ENCODE assay signal across 8 cellular contexts in genomic region chr16:88815901-88816589, GRCh38. TPM values are rescaled to one million over a fixed set of nuclear protein-coding genes. Genes with fewer than 3 reads are reported as not detected.
DNase-seq lines count a peak whose midpoint lies in the region; ATAC-seq, FAIRE-seq and TF ChIP-seq lines count a peak whose summit lies in the region.

No MANE protein-coding gene starts in this region.

- DNase-seq in GM06990 (ENCODE audit: extremely low read depth, insufficient read length) (peak; percentile 61), LoVo (ENCODE audit: low spot score) (peak; percentile 30), endothelial cell of umbilical vein (ENCODE audit: low read depth, low spot score) (peak; percentile 23), retina (peak; percentile 71), mesendoderm (no peak), ureter (ENCODE audit: low spot score) (no peak)
- peak; percentile 86 for DNase-seq in activated CD4-positive, alpha-beta T cell treated with anti-CD3 and anti-CD28 coated beads, Interleukin-2, amount 10 ng/mL, durations not matched to agents 24 days and 14 days

- no peak for TF ChIP-seq POLR2A in endothelial cell of umbilical vein (IDR thresholded peaks at IDR 0.05; ENCODE audit: low read depth, low read length)

- H3K4me1 ChIP-seq in endothelial cell of umbilical vein (ENCODE audit: control insufficient read depth, extremely low read depth, insufficient read depth, low read length): peaks cover 7% of the 10 kb centered on the region
- no peaks in the 10 kb centered on the region for H3K4me1 ChIP-seq in mesendoderm (ENCODE audit: control insufficient read depth, low read depth, low read length)

- no CpG with 5 or more reads among the region's 19 CpGs for WGBS in mesendoderm (ENCODE audit: extremely low coverage, insufficient coverage, low lambda C conversion rate)

- no peaks in the 10 kb centered on the region for H3K9me1 ChIP-seq in endothelial cell of umbilical vein (replicated peaks; ENCODE audit: control insufficient read depth, extremely low read depth, insufficient read depth, low read length)

- no peaks in the 10 kb centered on the region for H3K27me3 Mint-ChIP-seq in activated CD4-positive, alpha-beta T cell treated with anti-CD3 and anti-CD28 coated beads, Interleukin-2, amount 10 ng/mL, durations not matched to agents 24 days and 14 days

- no peak overlapping the region for H3K4me2 ChIP-seq in endothelial cell of umbilical vein (ENCODE audit: insufficient read depth, low read length)
- no peak overlapping the region for H3K4me2 ChIP-seq in mesendoderm (ENCODE audit: low read length)

- no peak for ATAC-seq in HG03108 (IDR thresholded peaks at IDR 0.05; ENCODE audit: unreplicated experiment)

- H3K18ac ChIP-seq in mesendoderm (ENCODE audit: low read length): no peak overlapping the region

- H3K27ac ChIP-seq in endothelial cell of umbilical vein (ENCODE audit: insufficient read depth, low read depth, low read length) (no peak overlapping the region), mesendoderm (ENCODE audit: low read depth, low read length) (no peak overlapping the region)

- no peak overlapping the region for H4K8ac ChIP-seq in mesendoderm (ENCODE audit: low read depth, low read length)

- no peak overlapping the region for H3K4ac ChIP-seq in mesendoderm (ENCODE audit: low read depth, low read length)

- no peaks in the 10 kb centered on the region for H4K20me1 ChIP-seq in endothelial cell of umbilical vein (replicated peaks; ENCODE audit: control insufficient read depth, extremely low read depth, insufficient read depth, low read length)

- no peak overlapping the region for H3K9ac ChIP-seq in endothelial cell of umbilical vein (replicated peaks; ENCODE audit: extremely low read depth, insufficient read depth, low read length)
- no peak overlapping the region for H3K9ac ChIP-seq in mesendoderm (ENCODE audit: low read length)

- POLR2A ChIA-PET in endothelial cell of umbilical vein (lab: Charles Lee): no interaction called here

- no peaks in the 10 kb centered on the region for H3K79me1 ChIP-seq in mesendoderm (ENCODE audit: low read length)

- no peak overlapping the region for H2BK120ac ChIP-seq in mesendoderm (ENCODE audit: low read depth, low read length)

- no peak overlapping the region for H3K27ac Mint-ChIP-seq in activated CD4-positive, alpha-beta T cell treated with anti-CD3 and anti-CD28 coated beads, Interleukin-2, amount 10 ng/mL, durations not matched to agents 24 days and 14 days

- intact Hi-C loops in activated CD4-positive, alpha-beta T cell treated with anti-CD3 and anti-CD28 coated beads, Interleukin-2, amount 10 ng/mL, durations not matched to agents 24 days and 14 days (cut with micrococcal nuclease): loop anchor here (1.0 kb wide), 2 partner anchors 41 to 351 kb away; partner anchors contain the start of gene TRAPPC2L
- intact Hi-C loops in endothelial cell of umbilical vein (cut with micrococcal nuclease): loop anchor here (1.0 kb wide), 2 partner anchors 41 to 351 kb away; partner anchors contain the start of gene TRAPPC2L

- no peaks in the 10 kb centered on the region for H3K27me3 ChIP-seq in GM06990 (replicated peaks; ENCODE audit: control insufficient read depth, insufficient read depth, low read length)
- no peaks in the 10 kb centered on the region for H3K27me3 ChIP-seq in endothelial cell of umbilical vein (ENCODE audit: control insufficient read depth in 2 of 2, insufficient read depth in 2 of 2, low read length in 2 of 2)
- H3K27me3 ChIP-seq in mesendoderm (ENCODE audit: insufficient read depth, low read length, poor library complexity): no peaks in the 10 kb centered on the region

- TF ChIP-seq CTCF in GM06990 (IDR thresholded peaks at IDR 0.05; ENCODE audit: insufficient read depth, low read length, poor library complexity, severe bottlenecking): peak; percentile 90
- TF ChIP-seq CTCF in endothelial cell of umbilical vein (IDR thresholded peaks at IDR 0.05; ENCODE audit: extremely low read depth in 1 of 2, insufficient read depth in 1 of 2, low read depth in 1 of 2, low read length in 2 of 2): peak; percentile 75 to 82

- no peak overlapping the region for H2BK5ac ChIP-seq in mesendoderm (ENCODE audit: low read length)

- H3K36me3 ChIP-seq in GM06990 (ENCODE audit: control insufficient read depth, insufficient read depth, low read length) (no peaks in the 10 kb centered on the region; the same call in 1 of the 2 replicates), endothelial cell of umbilical vein (ENCODE audit: control insufficient read depth in 2 of 2, extremely low read depth in 1 of 2, insufficient read depth in 2 of 2, low read length in 2 of 2) (no peaks in the 10 kb centered on the region), mesendoderm (ENCODE audit: control insufficient read depth, insufficient read depth, low read length) (no peaks in the 10 kb centered on the region)

- no peaks in the 10 kb centered on the region for H3K9me3 Mint-ChIP-seq in activated CD4-positive, alpha-beta T cell treated with anti-CD3 and anti-CD28 coated beads, Interleukin-2, amount 10 ng/mL, durations not matched to agents 24 days and 14 days

- H3K4me3 Mint-ChIP-seq in activated CD4-positive, alpha-beta T cell treated with anti-CD3 and anti-CD28 coated beads, Interleukin-2, amount 10 ng/mL, durations not matched to agents 24 days and 14 days: no peak overlapping the region

- no peak overlapping the region for H4K5ac ChIP-seq in mesendoderm (ENCODE audit: low read length)

- H3K79me2 ChIP-seq in endothelial cell of umbilical vein (ENCODE audit: control insufficient read depth, insufficient read depth, low read length): peaks cover 4% of the 10 kb centered on the region
- H3K79me2 ChIP-seq in mesendoderm (ENCODE audit: control insufficient read depth, insufficient read depth, low read length): peaks cover 6% of the 10 kb centered on the region

- no peak overlapping the region for H2BK15ac ChIP-seq in mesendoderm (replicated peaks; ENCODE audit: low read depth)

- FAIRE-seq in endothelial cell of umbilical vein (lab: Jason Lieb, UNC): no peak

- no peaks in the 10 kb centered on the region for H3K36me3 Mint-ChIP-seq in activated CD4-positive, alpha-beta T cell treated with anti-CD3 and anti-CD28 coated beads, Interleukin-2, amount 10 ng/mL, durations not matched to agents 24 days and 14 days (ENCODE audit: low read depth)

- H3K9me3 ChIP-seq in endothelial cell of umbilical vein (replicated peaks; ENCODE audit: control insufficient read depth, insufficient read depth, low read length): no peaks in the 10 kb centered on the region

- BruUV-seq in endothelial cell of umbilical vein (replicated peaks; lab: Mats Ljungman, UMichigan): no TSS peak

- no peak overlapping the region for H3K56ac ChIP-seq in mesendoderm (ENCODE audit: low read length)

- no peak overlapping the region for H2AK5ac ChIP-seq in mesendoderm (ENCODE audit: low read length)

- dilution Hi-C loops in endothelial cell of umbilical vein (cut with MboI; ENCODE audit: extremely low pct_ligation_motif_present, low sequenced_read_pairs): no loop called here

- no peak overlapping the region for H2AFZ ChIP-seq in endothelial cell of umbilical vein (ENCODE audit: low read depth, low read length)

- no peak overlapping the region for H3K23ac ChIP-seq in mesendoderm (ENCODE audit: low read length)

- H3K4me3 ChIP-seq in GM06990 (replicated peaks; ENCODE audit: low read depth, low read length) (no peak overlapping the region), endothelial cell of umbilical vein (replicated peaks in 1 of 3; ENCODE audit: insufficient read depth in 1 of 3, low read depth in 1 of 3, low read length in 3 of 3) (no peak overlapping the region), mesendoderm (ENCODE audit: low read length) (no peak overlapping the region)

- H3K4me1 Mint-ChIP-seq in activated CD4-positive, alpha-beta T cell treated with anti-CD3 and anti-CD28 coated beads, Interleukin-2, amount 10 ng/mL, durations not matched to agents 24 days and 14 days: peaks cover 4% of the 10 kb centered on the region

- CTCF ChIA-PET in endothelial cell of umbilical vein (lab: Charles Lee): interaction anchor here (0.6 to 4.9 kb wide), 5 partner anchors 12 to 400 kb away, joined by 3 to 50 read pairs (median 3); partner anchors contain the start of genes GALNS and TRAPPC2L

RNA-seq across cellular contexts. Expression of gene APRT, which starts 4.3 kb away (rescaled TPM):
- 312 and 314 TPM in 2 replicates for total RNA-seq in activated CD4-positive, alpha-beta T cell treated with anti-CD3 and anti-CD28 coated beads, Interleukin-2, amount 10 ng/mL, durations not matched to agents 24 days and 14 days
- total RNA-seq in endothelial cell of umbilical vein (148 and 152 TPM in 2 replicates), ureter (152 TPM)
- polyA plus RNA-seq in endothelial cell of umbilical vein: 143 and 179 TPM in 2 replicates
- polyA plus RNA-seq in endothelial cell of umbilical vein (2011; cell fraction: cytosol; rRNA removed): 95.1 and 129 TPM in 2 replicates
- 76.5 and 81.0 TPM in 2 replicates for polyA plus RNA-seq in endothelial cell of umbilical vein (2011; cell fraction: nucleus; rRNA removed)
- polyA plus RNA-seq in endothelial cell of umbilical vein (2012): 172 and 240 TPM in 2 replicates
- polyA minus RNA-seq in endothelial cell of umbilical vein: 35.0 and 35.7 TPM in 2 replicates
- polyA minus RNA-seq in endothelial cell of umbilical vein (2011; cell fraction: cytosol; rRNA and poly(A)+ RNA removed): 133 TPM
- 16.2 and 27.3 TPM in 2 replicates for polyA minus RNA-seq in endothelial cell of umbilical vein (2011; cell fraction: nucleus; rRNA and poly(A)+ RNA removed)
- 300 TPM for polyA plus RNA-seq in mesendoderm (2013, experiment 1 of 2)
- 305 TPM for polyA plus RNA-seq in mesendoderm (2013, experiment 2 of 2)

RNA-seq across cellular contexts. Expression of gene CDT1, which starts 12.5 kb away (rescaled TPM):
- total RNA-seq in activated CD4-positive, alpha-beta T cell treated with anti-CD3 and anti-CD28 coated beads, Interleukin-2, amount 10 ng/mL, durations not matched to agents 24 days and 14 days: 93.2 and 98.3 TPM in 2 replicates
- 26.5 and 30.6 TPM in 2 replicates for total RNA-seq in endothelial cell of umbilical vein
- polyA plus RNA-seq in endothelial cell of umbilical vein: 15.6 and 19.3 TPM in 2 replicates
- 14.3 and 19.4 TPM in 2 replicates for polyA plus RNA-seq in endothelial cell of umbilical vein (2011; cell fraction: cytosol; rRNA removed)
- polyA plus RNA-seq in endothelial cell of umbilical vein (2011; cell fraction: nucleus; rRNA removed): 11.5 and 12.3 TPM in 2 replicates
- polyA plus RNA-seq in endothelial cell of umbilical vein (2012): 6.7 and 8.2 TPM in 2 replicates
- polyA minus RNA-seq in endothelial cell of umbilical vein: 5.6 and 9.8 TPM in 2 replicates
- 96.4 TPM for polyA minus RNA-seq in endothelial cell of umbilical vein (2011; cell fraction: cytosol; rRNA and poly(A)+ RNA removed)
- 4.5 and 8.7 TPM in 2 replicates for polyA minus RNA-seq in endothelial cell of umbilical vein (2011; cell fraction: nucleus; rRNA and poly(A)+ RNA removed)
- polyA plus RNA-seq in mesendoderm (2013, experiment 1 of 2): 38.9 TPM
- 37.7 TPM for polyA plus RNA-seq in mesendoderm (2013, experiment 2 of 2)
- 2.1 TPM for total RNA-seq in ureter

RNA-seq across cellular contexts. Expression of gene PIEZO1, which starts 31.0 kb away (rescaled TPM):
- 219 and 226 TPM in 2 replicates for total RNA-seq in activated CD4-positive, alpha-beta T cell treated with anti-CD3 and anti-CD28 coated beads, Interleukin-2, amount 10 ng/mL, durations not matched to agents 24 days and 14 days
- total RNA-seq in endothelial cell of umbilical vein: 306 and 322 TPM in 2 replicates
- polyA plus RNA-seq in endothelial cell of umbilical vein: 298 and 393 TPM in 2 replicates
- polyA plus RNA-seq in endothelial cell of umbilical vein (2011; cell fraction: cytosol; rRNA removed): 224 and 318 TPM in 2 replicates
- polyA plus RNA-seq in endothelial cell of umbilical vein (2011; cell fraction: nucleus; rRNA removed): 848 and 1,004 TPM in 2 replicates
- 214 and 360 TPM in 2 replicates for polyA plus RNA-seq in endothelial cell of umbilical vein (2012)
- 294 and 363 TPM in 2 replicates for polyA minus RNA-seq in endothelial cell of umbilical vein
- 47.3 TPM for polyA minus RNA-seq in endothelial cell of umbilical vein (2011; cell fraction: cytosol; rRNA and poly(A)+ RNA removed)
- 270 and 364 TPM in 2 replicates for polyA minus RNA-seq in endothelial cell of umbilical vein (2011; cell fraction: nucleus; rRNA and poly(A)+ RNA removed)
- polyA plus RNA-seq in mesendoderm (2013, experiment 1 of 2): 37.5 TPM
- 38.4 TPM for polyA plus RNA-seq in mesendoderm (2013, experiment 2 of 2)
- total RNA-seq in ureter: 144 TPM

RNA-seq across cellular contexts. Expression of gene GALNS, which starts 40.7 kb away (rescaled TPM):
- 23.2 and 23.4 TPM in 2 replicates for total RNA-seq in activated CD4-positive, alpha-beta T cell treated with anti-CD3 and anti-CD28 coated beads, Interleukin-2, amount 10 ng/mL, durations not matched to agents 24 days and 14 days
- total RNA-seq in endothelial cell of umbilical vein (32.5 and 40.2 TPM in 2 replicates), ureter (44.4 TPM)
- 21.8 and 23.2 TPM in 2 replicates for polyA plus RNA-seq in endothelial cell of umbilical vein
- 19.3 and 23.0 TPM in 2 replicates for polyA plus RNA-seq in endothelial cell of umbilical vein (2011; cell fraction: cytosol; rRNA removed)
- 35.1 and 45.6 TPM in 2 replicates for polyA plus RNA-seq in endothelial cell of umbilical vein (2011; cell fraction: nucleus; rRNA removed)
- 33.4 and 52.4 TPM in 2 replicates for polyA plus RNA-seq in endothelial cell of umbilical vein (2012)
- polyA minus RNA-seq in endothelial cell of umbilical vein: 22.5 and 25.8 TPM in 2 replicates
- 6.6 TPM for polyA minus RNA-seq in endothelial cell of umbilical vein (2011; cell fraction: cytosol; rRNA and poly(A)+ RNA removed)
- 22.9 and 28.4 TPM in 2 replicates for polyA minus RNA-seq in endothelial cell of umbilical vein (2011; cell fraction: nucleus; rRNA and poly(A)+ RNA removed)
- 8.9 TPM for polyA plus RNA-seq in mesendoderm (2013, experiment 1 of 2)
- 8.8 TPM for polyA plus RNA-seq in mesendoderm (2013, experiment 2 of 2)

RNA-seq across cellular contexts. Expression of gene TRAPPC2L, which starts 40.9 kb away (rescaled TPM):
- total RNA-seq in activated CD4-positive, alpha-beta T cell treated with anti-CD3 and anti-CD28 coated beads, Interleukin-2, amount 10 ng/mL, durations not matched to agents 24 days and 14 days: 62.1 and 67.1 TPM in 2 replicates
- total RNA-seq in endothelial cell of umbilical vein (61.9 and 80.0 TPM in 2 replicates), ureter (55.3 TPM)
- 131 and 151 TPM in 2 replicates for polyA plus RNA-seq in endothelial cell of umbilical vein
- polyA plus RNA-seq in endothelial cell of umbilical vein (2011; cell fraction: cytosol; rRNA removed): 128 and 141 TPM in 2 replicates
- 62.5 and 69.4 TPM in 2 replicates for polyA plus RNA-seq in endothelial cell of umbilical vein (2011; cell fraction: nucleus; rRNA removed)
- 206 and 238 TPM in 2 replicates for polyA plus RNA-seq in endothelial cell of umbilical vein (2012)
- 49.9 and 115 TPM in 2 replicates for polyA minus RNA-seq in endothelial cell of umbilical vein
- polyA minus RNA-seq in endothelial cell of umbilical vein (2011; cell fraction: cytosol; rRNA and poly(A)+ RNA removed): 24.3 TPM
- 19.6 and 25.1 TPM in 2 replicates for polyA minus RNA-seq in endothelial cell of umbilical vein (2011; cell fraction: nucleus; rRNA and poly(A)+ RNA removed)
- 108 TPM for polyA plus RNA-seq in mesendoderm (2013, experiment 1 of 2)
- polyA plus RNA-seq in mesendoderm (2013, experiment 2 of 2): 109 TPM

Comparison
In these comparisons a context has a peak if more than half of its experiments do, and no peak if none do; other contexts are left out.
1. DNase-seq: peak in GM06990 (single experiment), LoVo (single experiment), activated CD4-positive, alpha-beta T cell treated with anti-CD3 and anti-CD28 coated beads, Interleukin-2, amount 10 ng/mL, durations not matched to agents 24 days and 14 days (single experiment), endothelial cell of umbilical vein (single experiment) and retina (single experiment); none in mesendoderm (single experiment) and ureter (single experiment).